In the genomic region with DNA sequence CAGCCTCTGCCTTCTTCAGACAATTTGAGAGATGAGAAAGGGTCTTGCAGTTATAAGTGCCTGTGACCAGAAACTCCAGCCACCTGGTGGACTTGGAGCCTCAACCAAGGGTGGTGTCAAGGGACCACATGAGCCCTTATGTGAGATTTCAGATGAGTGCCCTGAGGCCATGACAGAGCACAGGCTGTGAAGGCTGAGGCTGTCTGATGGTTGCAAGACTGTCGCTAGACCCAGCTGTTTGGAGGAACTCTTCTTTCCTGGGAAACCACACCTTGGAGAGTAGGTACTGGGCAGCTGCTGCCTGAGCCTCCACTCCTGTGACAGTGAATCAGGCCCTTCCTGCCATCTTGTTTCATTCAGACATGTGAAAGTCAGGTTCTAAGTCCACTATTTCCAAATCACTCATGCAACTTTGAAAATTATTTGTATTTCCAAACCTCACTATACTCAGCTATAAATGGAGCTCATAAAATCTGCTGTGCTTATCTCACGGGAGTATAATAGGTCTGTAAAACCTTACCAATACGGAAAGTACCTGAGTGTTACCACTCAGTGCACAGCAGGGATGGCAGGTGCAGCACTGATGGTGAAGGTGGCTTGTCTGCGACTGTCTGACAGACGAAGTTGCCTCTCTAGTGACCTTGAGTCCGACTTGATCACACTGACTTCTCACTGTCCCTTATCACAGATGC, we compare ENCODE assay signal across 15 cellular contexts.
A peak's percentile ranks its signal among the peaks of the same experiment; 100 is the strongest.
DNase-seq lines count a peak whose midpoint lies in the region; ATAC-seq, FAIRE-seq and TF ChIP-seq lines count a peak whose summit lies in the region.
"Had no signal": no experiment of that assay in that cellular context is flagged by ENCODE, and none has a peak within 500 bp of the region (broad histone marks: within the 10 kb centered on the region; RNA-seq: fewer than 3 reads in every experiment).

No MANE protein-coding gene starts in this region.

- no peak for TF ChIP-seq POLR2A in H54 (IDR thresholded peaks at IDR 0.05; ENCODE audit: low read depth, low read length)

- peaks cover 17% of the 10 kb centered on the region for H3K9me3 Mint-ChIP-seq in activated naive CD4-positive, alpha-beta T cell treated with anti-CD3 and anti-CD28 coated beads for 36 hours
- peaks cover 5% of the 10 kb centered on the region for H3K9me3 Mint-ChIP-seq in activated naive CD8-positive, alpha-beta T cell treated with anti-CD3 and anti-CD28 coated beads, Interleukin-2, amount 50 U/mL, for 24 hours

- CTCF ChIA-PET in activated naive CD4-positive, alpha-beta T cell treated with anti-CD3 and anti-CD28 coated beads for 36 hours (lab: Charles Lee): interaction anchor here (0.6 to 1.6 kb wide), 7 partner anchors 10 to 108 kb away, joined by 3 to 7 read pairs (median 3); no protein-coding TSS in a partner anchor

- H3K9me3 ChIP-seq in small intestine (ENCODE audit: control insufficient read depth, low read depth): no peaks in the 10 kb centered on the region

- ATAC-seq in activated naive CD8-positive, alpha-beta T cell treated with anti-CD3 and anti-CD28 coated beads, Interleukin-2, amount 50 U/mL, for 24 hours: no peak
- no peak for ATAC-seq in GM19035 (IDR thresholded peaks at IDR 0.05; ENCODE audit: unreplicated experiment)

- peaks cover 66% of the 10 kb centered on the region for H3K4me1 Mint-ChIP-seq in activated naive CD4-positive, alpha-beta T cell treated with anti-CD3 and anti-CD28 coated beads for 36 hours (ENCODE audit: low read depth)
- H3K4me1 Mint-ChIP-seq in activated naive CD8-positive, alpha-beta T cell treated with anti-CD3 and anti-CD28 coated beads, Interleukin-2, amount 50 U/mL, for 24 hours: peaks cover 67% of the 10 kb centered on the region

- peaks cover 75% of the 10 kb centered on the region for H3K36me3 Mint-ChIP-seq in activated naive CD4-positive, alpha-beta T cell treated with anti-CD3 and anti-CD28 coated beads for 36 hours (ENCODE audit: low read depth)
- peaks cover 77% of the 10 kb centered on the region for H3K36me3 Mint-ChIP-seq in activated naive CD8-positive, alpha-beta T cell treated with anti-CD3 and anti-CD28 coated beads, Interleukin-2, amount 50 U/mL, for 24 hours (ENCODE audit: low read depth)

- no peaks in the 10 kb centered on the region for H3K27me3 ChIP-seq in small intestine (ENCODE audit: control insufficient read depth in 2 of 2, insufficient read depth in 2 of 2, low read length in 2 of 2)
- H3K27me3 ChIP-seq: stomach had no signal

- H3K27me3 Mint-ChIP-seq in activated naive CD4-positive, alpha-beta T cell treated with anti-CD3 and anti-CD28 coated beads for 36 hours (ENCODE audit: low read depth): no peaks in the 10 kb centered on the region
- H3K27me3 Mint-ChIP-seq in activated naive CD8-positive, alpha-beta T cell treated with anti-CD3 and anti-CD28 coated beads, Interleukin-2, amount 50 U/mL, for 24 hours: no peaks in the 10 kb centered on the region

- FAIRE-seq in H54 (lab: Jason Lieb, UNC) (peak; percentile 15), small intestine (lab: Jason Lieb, UNC) (no peak)

- WGBS in small intestine, 3 donors: 26 to 56% (median 40%) methylated on average over 6 of the region's 6 CpGs

- no peaks in the 10 kb centered on the region for H3K36me3 ChIP-seq in small intestine (ENCODE audit: control insufficient read depth in 2 of 2, insufficient read depth in 2 of 2, low read length in 2 of 2)

- H3K27ac Mint-ChIP-seq in activated naive CD4-positive, alpha-beta T cell treated with anti-CD3 and anti-CD28 coated beads for 36 hours: peak overlapping the region; percentile 98
- H3K27ac Mint-ChIP-seq in activated naive CD8-positive, alpha-beta T cell treated with anti-CD3 and anti-CD28 coated beads, Interleukin-2, amount 50 U/mL, for 24 hours: peak overlapping the region; percentile 97

- no peak overlapping the region for H3K4me3 ChIP-seq in small intestine (ENCODE audit: low read depth in 1 of 2, low read length in 2 of 2)

- peaks cover 0 to 6% of the 10 kb centered on the region in 2 donors for H3K4me1 ChIP-seq in small intestine (ENCODE audit: control insufficient read depth in 2 of 2, insufficient read depth in 1 of 2, low read depth in 1 of 2, low read length in 1 of 2)

- H3K4me3 Mint-ChIP-seq in activated naive CD4-positive, alpha-beta T cell treated with anti-CD3 and anti-CD28 coated beads for 36 hours: no peak overlapping the region
- no peak overlapping the region for H3K4me3 Mint-ChIP-seq in activated naive CD8-positive, alpha-beta T cell treated with anti-CD3 and anti-CD28 coated beads, Interleukin-2, amount 50 U/mL, for 24 hours

- intact Hi-C loops in activated naive CD4-positive, alpha-beta T cell treated with anti-CD3 and anti-CD28 coated beads for 36 hours (cut with micrococcal nuclease): loop anchor here (2.0 kb wide), 3 partner anchors 13 to 99 kb away; a partner anchor contains a TSS

- peak overlapping the region; percentile 4 to 14 for H3K27ac ChIP-seq in small intestine (ENCODE audit: low read depth in 1 of 2, low read length in 1 of 2)

- DNase-seq in activated naive CD4-positive, alpha-beta T cell treated with anti-CD3 and anti-CD28 coated beads for 36 hours: no peak
- no peak for DNase-seq in activated naive CD4-positive, alpha-beta T cell treated with anti-CD3 and anti-CD28 coated beads, Interleukin-2, amount 50 U/mL, for 16 hours
- DNase-seq in H54 (ENCODE audit: insufficient read length, low spot score): no peak
- no peak for DNase-seq in activated naive CD8-positive, alpha-beta T cell treated with anti-CD3 and anti-CD28 coated beads, Interleukin-2, amount 50 U/mL, for 24 hours
- peak; percentile 39 for DNase-seq in small intestine
- DNase-seq in DMS53 (lab: John Stamatoyannopoulos, UW): no peak
- no peak for DNase-seq in cerebellar cortex (ENCODE audit: low spot score)
- DNase-seq: AML-193; amygdala; cortex of kidney; NCI-H2171; OCI-M1; stimulated activated CD4-positive, alpha-beta T cell treated with anti-CD3 and anti-CD28 coated beads, Interleukin-4, amount 100 ng/mL, for 1 hour; stomach had no signal
